In genomic region chr6:107115695-107116327, GRCh38 we compare ENCODE assay signal across 8 cellular contexts. TPM values are rescaled to one million over a fixed set of nuclear protein-coding genes. Genes with fewer than 3 reads are reported as not detected.
A peak's percentile ranks its signal among the peaks of the same experiment; 100 is the strongest.
DNase-seq lines count a peak whose midpoint lies in the region; ATAC-seq and TF ChIP-seq lines count a peak whose summit lies in the region.

No MANE protein-coding gene starts in this region.

- H3K27me3 Mint-ChIP-seq in natural killer cell treated with Interleukin-12 subunit alpha and Interleukin-12 subunit beta and Interleukin-15 and Interleukin-18, amount 100 ng/mL, for 72 hours = peaks cover 6 to 18% of the 10 kb centered on the region in 2 donors
- H3K27me3 Mint-ChIP-seq in type B pancreatic cell = peaks cover 11% of the 10 kb centered on the region

- ATAC-seq in DND-41 (ENCODE audit: insufficient read depth, low read depth) = peak; percentile 53
- no peak for ATAC-seq in natural killer cell treated with Interleukin-12 subunit alpha and Interleukin-12 subunit beta and Interleukin-15 and Interleukin-18, amount 100 ng/mL, for 72 hours

- TF ChIP-seq CTCF in DND-41 (IDR thresholded peaks at IDR 0.05; ENCODE audit: borderline replicate concordance, extremely low read depth, low read length, poor library complexity, severe bottlenecking) = no peak
- TF ChIP-seq CTCF in fibroblast of mammary gland (conservative IDR thresholded peaks at IDR 0.05; ENCODE audit: control insufficient read depth, insufficient read depth, low read depth, low read length) = no peak
- no peak for TF ChIP-seq CTCF in type B pancreatic cell (conservative IDR thresholded peaks at IDR 0.05)

- H2AFZ ChIP-seq in DND-41 (ENCODE audit: low read depth, low read length) = peak overlapping the region; percentile 92

- CTCF ChIA-PET in HEK293T (lab: Yijun Ruan, JAX) = interaction anchor here (0.6 to 1.5 kb wide), 6 partner anchors 14 to 1376 kb away, joined by 3 to 6 read pairs (median 3); no protein-coding TSS in a partner anchor

- no peaks in the 10 kb centered on the region for H3K36me3 ChIP-seq in DND-41 (ENCODE audit: insufficient read depth, low read length)

- peaks cover 30% of the 10 kb centered on the region for H3K79me2 ChIP-seq in DND-41 (ENCODE audit: insufficient read depth, low read length)

- peaks cover 16 to 20% of the 10 kb centered on the region in 2 donors for H3K4me1 Mint-ChIP-seq in natural killer cell treated with Interleukin-12 subunit alpha and Interleukin-12 subunit beta and Interleukin-15 and Interleukin-18, amount 100 ng/mL, for 72 hours (ENCODE audit: low read depth in 2 of 2)
- peaks cover 17% of the 10 kb centered on the region for H3K4me1 Mint-ChIP-seq in type B pancreatic cell (ENCODE audit: unreplicated experiment)

- DNase-seq in DND-41 (peak; percentile 56), HEK293T (ENCODE audit: extremely low spot score) (peak; percentile 64), NCI-H2227 treated with DMSO at 0.1 percent for 48 hours (lab: John Stamatoyannopoulos, UW) (peak; percentile 50), fibroblast of mammary gland (ENCODE audit: low read depth) (no peak), type B pancreatic cell (ENCODE audit: extremely low spot score, unreplicated experiment) (peak; percentile 81), H4 (ENCODE audit: low spot score) (no peak)
- DNase-seq in activated CD8-positive, alpha-beta memory T cell treated with anti-CD3 and anti-CD28 coated beads, Interleukin-2, amount 50 U/mL, for 4 hours = peak; percentile 40
- peak; percentile 61 for DNase-seq in natural killer cell treated with Interleukin-12 subunit alpha and Interleukin-12 subunit beta and Interleukin-15 and Interleukin-18, amount 100 ng/mL, for 72 hours (ENCODE audit: low spot score)

- H4K20me1 ChIP-seq in DND-41 (ENCODE audit: insufficient read depth, low read length) = no peaks in the 10 kb centered on the region

- H3K9ac ChIP-seq in DND-41 (ENCODE audit: low read depth, low read length) = peak overlapping the region; percentile 60

- POLR2A ChIA-PET in HEK293T (lab: Yijun Ruan, JAX) = interaction anchor here (0.6 to 1.6 kb wide), 28 partner anchors 9 to 790 kb away, joined by 3 to 13 read pairs (median 4); partner anchors contain the start of genes ATG5, MTRES1 and PDSS2

- no peaks in the 10 kb centered on the region for H3K36me3 Mint-ChIP-seq in natural killer cell treated with Interleukin-12 subunit alpha and Interleukin-12 subunit beta and Interleukin-15 and Interleukin-18, amount 100 ng/mL, for 72 hours
- peaks cover 3% of the 10 kb centered on the region for H3K36me3 Mint-ChIP-seq in type B pancreatic cell

- H3K4me3 ChIP-seq in DND-41 (ENCODE audit: low read depth in 1 of 2, low read length in 2 of 2) (peak overlapping the region; percentile 37 to 60; a peak in 3 of 4 replicates), fibroblast of mammary gland (ENCODE audit: control insufficient read depth, low read depth, low read length) (peak overlapping the region; percentile 55)

- no peaks in the 10 kb centered on the region for H3K9me3 Mint-ChIP-seq in natural killer cell treated with Interleukin-12 subunit alpha and Interleukin-12 subunit beta and Interleukin-15 and Interleukin-18, amount 100 ng/mL, for 72 hours
- no peaks in the 10 kb centered on the region for H3K9me3 Mint-ChIP-seq in type B pancreatic cell

- peaks cover 34% of the 10 kb centered on the region for H3K4me1 ChIP-seq in DND-41 (ENCODE audit: insufficient read depth, low read length)

- peaks cover 20% of the 10 kb centered on the region for H3K27me3 ChIP-seq in DND-41 (ENCODE audit: insufficient read depth, low read length, poor library complexity)

- H3K4me3 Mint-ChIP-seq in natural killer cell treated with Interleukin-12 subunit alpha and Interleukin-12 subunit beta and Interleukin-15 and Interleukin-18, amount 100 ng/mL, for 72 hours = peak overlapping the region; percentile 73
- peak overlapping the region; percentile 94 for H3K4me3 Mint-ChIP-seq in type B pancreatic cell

- peak overlapping the region; percentile 35; the same call in 1 of the 2 replicates for H3K27ac ChIP-seq in DND-41 (ENCODE audit: low read length)

- peak overlapping the region in 1 of 2 donors; percentile 21 for H3K27ac Mint-ChIP-seq in natural killer cell treated with Interleukin-12 subunit alpha and Interleukin-12 subunit beta and Interleukin-15 and Interleukin-18, amount 100 ng/mL, for 72 hours
- peak overlapping the region; percentile 94 for H3K27ac Mint-ChIP-seq in type B pancreatic cell

- peak overlapping the region; percentile 96 for H3K4me2 ChIP-seq in DND-41 (ENCODE audit: insufficient read depth, low read length)

- no peaks in the 10 kb centered on the region for H3K9me3 ChIP-seq in DND-41 (ENCODE audit: insufficient read depth, low read length, severe bottlenecking)

TF ChIP-seq in HEK293T, 16 proteins besides CTCF, POLR2A, EP300 and RAD21:
- TF ChIP-seq ELF4 (IDR thresholded peaks at IDR 0.05) = peak; percentile 22; the same call in 1 of the 2 replicates
- TF ChIP-seq, protein P1, sequence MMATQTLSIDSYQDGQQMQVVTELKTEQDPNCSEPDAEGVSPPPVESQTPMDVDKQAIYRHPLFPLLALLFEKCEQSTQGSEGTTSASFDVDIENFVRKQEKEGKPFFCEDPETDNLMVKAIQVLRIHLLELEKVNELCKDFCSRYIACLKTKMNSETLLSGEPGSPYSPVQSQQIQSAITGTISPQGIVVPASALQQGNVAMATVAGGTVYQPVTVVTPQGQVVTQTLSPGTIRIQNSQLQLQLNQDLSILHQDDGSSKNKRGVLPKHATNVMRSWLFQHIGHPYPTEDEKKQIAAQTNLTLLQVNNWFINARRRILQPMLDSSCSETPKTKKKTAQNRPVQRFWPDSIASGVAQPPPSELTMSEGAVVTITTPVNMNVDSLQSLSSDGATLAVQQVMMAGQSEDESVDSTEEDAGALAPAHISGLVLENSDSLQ (IDR thresholded peaks at IDR 0.05) = no peak

RNA-seq across cellular contexts. Expression of gene BEND3, which starts 0.5 kb away (rescaled TPM):
- total RNA-seq in natural killer cell treated with Interleukin-12 subunit alpha and Interleukin-12 subunit beta and Interleukin-15 and Interleukin-18, amount 100 ng/mL, for 72 hours = 1 to 10 TPM; 3.0 to 6.5 TPM
- total RNA-seq in type B pancreatic cell (ENCODE audit: low replicate concordance) = 9.6 and 14.4 TPM in 2 replicates
- total RNA-seq in H4 (2014; rRNA removed; shearing (Covaris generic)) = 2.1 and 2.9 TPM in 2 replicates

Comparison
In these comparisons a context has a peak if more than half of its experiments do, and no peak if none do; other contexts are left out.
1. DNase-seq: peak in DND-41 (single experiment), HEK293T (single experiment), NCI-H2227 treated with DMSO at 0.1 percent for 48 hours (single experiment), activated CD8-positive, alpha-beta memory T cell treated with anti-CD3 and anti-CD28 coated beads, Interleukin-2, amount 50 U/mL, for 4 hours (single experiment), natural killer cell treated with Interleukin-12 subunit alpha and Interleukin-12 subunit beta and Interleukin-15 and Interleukin-18, amount 100 ng/mL, for 72 hours (single experiment) and type B pancreatic cell (single experiment); none in fibroblast of mammary gland (single experiment) and H4 (single experiment).